Comparison of ENCODE assay signal across 24 cellular contexts in the genomic region with DNA sequence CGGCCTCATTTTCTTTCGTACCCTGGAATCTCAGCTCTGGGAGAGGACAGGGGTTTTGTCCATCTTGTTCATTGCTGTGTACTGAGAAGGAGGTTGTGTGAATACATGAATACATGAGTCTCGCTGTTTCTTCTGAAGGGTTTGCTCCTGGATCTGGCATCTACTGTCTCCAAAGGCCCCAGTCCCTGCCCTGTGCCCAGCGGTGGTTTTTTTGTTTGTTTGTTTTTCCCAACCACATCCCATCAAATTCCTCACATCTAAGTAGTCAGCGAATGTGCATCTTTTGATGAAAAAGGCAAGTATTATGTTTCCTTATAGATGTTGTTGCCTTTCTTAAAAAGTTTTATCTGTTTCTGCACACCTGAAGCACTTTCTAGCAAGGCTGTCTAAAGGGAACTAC. TPM values are rescaled to one million over a fixed set of nuclear protein-coding genes. Genes with fewer than 3 reads are reported as not detected.
A peak's percentile ranks its signal among the peaks of the same experiment; 100 is the strongest.
DNase-seq lines count a peak whose midpoint lies in the region; ATAC-seq, FAIRE-seq and TF ChIP-seq lines count a peak whose summit lies in the region.
"Had no signal": no experiment of that assay in that cellular context is flagged by ENCODE, and none has a peak within 500 bp of the region (broad histone marks: within the 10 kb centered on the region; RNA-seq: fewer than 3 reads in every experiment).

No MANE protein-coding gene starts in this region.

- ATAC-seq in HepG2 (no peak), right lobe of liver (no peak), PC-3 (peak; percentile 73), HG02938 (IDR thresholded peaks at IDR 0.05; ENCODE audit: unreplicated experiment) (no peak)
- ATAC-seq in natural killer cell treated with Interleukin-12 subunit alpha and Interleukin-12 subunit beta and Interleukin-15 and Interleukin-18, amount 100 ng/mL, for 72 hours: no peak
- ATAC-seq: gastrocnemius medialis, T-cell had no signal

- FAIRE-seq in HepG2 (lab: Jason Lieb, UNC): no peak
- FAIRE-seq: colon, H1 had no signal

- no peaks in the 10 kb centered on the region for H3K9me3 Mint-ChIP-seq in natural killer cell treated with Interleukin-12 subunit alpha and Interleukin-12 subunit beta and Interleukin-15 and Interleukin-18, amount 100 ng/mL, for 72 hours
- H3K9me3 Mint-ChIP-seq: T-cell had no signal

- H3F3A ChIP-seq in PC-3 (ENCODE audit: low read length, unreplicated experiment): no peaks in the 10 kb centered on the region

- no peaks in the 10 kb centered on the region for H3K4me1 Mint-ChIP-seq in natural killer cell treated with Interleukin-12 subunit alpha and Interleukin-12 subunit beta and Interleukin-15 and Interleukin-18, amount 100 ng/mL, for 72 hours (ENCODE audit: low read depth in 2 of 2)

- intact Hi-C loops in HepG2 (cut with micrococcal nuclease; ENCODE audit: unreplicated experiment): no loop called here
- intact Hi-C loops in right lobe of liver (cut with DNase I): no loop called here
- intact Hi-C loops in PC-3 (cut with micrococcal nuclease): loop anchor here (5.0 kb wide), 1 partner anchor 108 kb away; a partner anchor contains a TSS

- no peaks in the 10 kb centered on the region for H3K9me3 ChIP-seq in HepG2 (ENCODE audit: low read length)
- no peaks in the 10 kb centered on the region for H3K9me3 ChIP-seq in right lobe of liver
- no peaks in the 10 kb centered on the region for H3K9me3 ChIP-seq in PC-3 (ENCODE audit: low read length)
- H3K9me3 ChIP-seq: gastrocnemius medialis had no signal

- H3K27me3 Mint-ChIP-seq in natural killer cell treated with Interleukin-12 subunit alpha and Interleukin-12 subunit beta and Interleukin-15 and Interleukin-18, amount 100 ng/mL, for 72 hours: no peaks in the 10 kb centered on the region
- H3K27me3 Mint-ChIP-seq: T-cell had no signal

- no peaks in the 10 kb centered on the region for H3K4me1 ChIP-seq in HepG2 (ENCODE audit: insufficient read depth, low read length)
- no peaks in the 10 kb centered on the region for H3K4me1 ChIP-seq in right lobe of liver
- H3K4me1 ChIP-seq in PC-3 (ENCODE audit: insufficient read depth, low read length): peaks cover 10% of the 10 kb centered on the region
- H3K4me1 ChIP-seq: gastrocnemius medialis, parathyroid adenoma had no signal

- no peak overlapping the region for H3K27ac ChIP-seq in HepG2 (ENCODE audit: extremely low read length, insufficient read depth, low read length)
- H3K27ac ChIP-seq in right lobe of liver: no peak overlapping the region
- no peak overlapping the region for H3K27ac ChIP-seq in PC-3 (ENCODE audit: low read length)
- H3K27ac ChIP-seq: gastrocnemius medialis, parathyroid adenoma, VCaP had no signal

- H2AFZ ChIP-seq in HepG2 (ENCODE audit: low read length) (no peak overlapping the region), PC-3 (ENCODE audit: low read length) (no peak overlapping the region)
- H2AFZ ChIP-seq: parathyroid adenoma had no signal

- POLR2A ChIA-PET in HepG2 (lab: Yijun Ruan, JAX): no interaction called here
- POLR2A ChIA-PET in PC-3 (lab: Charles Lee; ENCODE audit: unreplicated experiment): no interaction called here

- H4K20me1 ChIP-seq in HepG2 (ENCODE audit: insufficient read depth, low read length) (no peaks in the 10 kb centered on the region), PC-3 (ENCODE audit: low read length) (no peaks in the 10 kb centered on the region)

- H3K27me3 ChIP-seq in HepG2 (ENCODE audit: control insufficient read depth in 1 of 2, insufficient read depth in 2 of 2, low read length in 2 of 2) (no peaks in the 10 kb centered on the region), right lobe of liver (no peaks in the 10 kb centered on the region), PC-3 (ENCODE audit: low read length) (no peaks in the 10 kb centered on the region)
- H3K27me3 ChIP-seq: gastrocnemius medialis had no signal

- H3K36me3 ChIP-seq in HepG2 (replicated peaks in 1 of 2; ENCODE audit: control insufficient read depth in 1 of 2, insufficient read depth in 2 of 2, low read length in 2 of 2) (peaks cover 16 to 42% of the 10 kb centered on the region in 2 experiments), right lobe of liver (peaks cover 0 to 66% (median 28%) of the 10 kb centered on the region in 4 donors), PC-3 (ENCODE audit: low read depth, low read length) (peaks cover 18% of the 10 kb centered on the region)

- DNase-seq in HepG2 (ENCODE audit: low spot score): no peak
- DNase-seq in right lobe of liver: no peak
- peak; percentile 63 for DNase-seq in PC-3
- peak; percentile 67 for DNase-seq in fibroblast of gingiva (ENCODE audit: low read depth)
- no peak for DNase-seq in GM10266 (ENCODE audit: extremely low spot score)
- DNase-seq in natural killer cell treated with Interleukin-12 subunit alpha and Interleukin-12 subunit beta and Interleukin-15 and Interleukin-18, amount 100 ng/mL, for 72 hours (ENCODE audit: low spot score): no peak
- no peak for DNase-seq in DMS153 (lab: John Stamatoyannopoulos, UW)
- DNase-seq: activated effector memory CD4-positive, alpha-beta T cell treated with Interleukin-2 at 50 U/mL for 16 hours; AML-193; anterior cingulate cortex; gastrocnemius medialis; GF-D8; NCI-H2227 treated with DMSO at 0.1 percent for 48 hours; NK-92 treated with Interleukin-12 subunit alpha and Interleukin-12 subunit beta, amount 100 ng/mL, for 24 hours; stimulated activated CD4-positive, alpha-beta T cell treated with anti-CD3 and anti-CD28 coated beads, Interleukin-4, amount 100 ng/mL, for 4 hours; stimulated activated CD8-positive, alpha-beta memory T cell treated with anti-CD3 and anti-CD28 coated beads, Interleukin-4, amount 100 ng/mL, for 48 hours; substantia nigra; T-cell had no signal

- no peaks in the 10 kb centered on the region for H3K9me2 ChIP-seq in PC-3 (replicated peaks; ENCODE audit: low read length)

- no peak overlapping the region for H3K4me2 ChIP-seq in HepG2 (ENCODE audit: low read depth, low read length)
- H3K4me2 ChIP-seq in PC-3 (ENCODE audit: low read length): no peak overlapping the region

- in situ Hi-C loops in HepG2 (cut with HindIII; ENCODE audit: extremely low pct_ligation_motif_present, low pct_unique_long_range_greater_than_20kb): no loop called here

- H3K79me2 ChIP-seq in HepG2 (ENCODE audit: insufficient read depth, low read length) (no peaks in the 10 kb centered on the region), PC-3 (ENCODE audit: low read length) (no peaks in the 10 kb centered on the region)
- H3K79me2 ChIP-seq: parathyroid adenoma had no signal

- CTCF ChIA-PET in HepG2 (lab: Yijun Ruan, JAX; ENCODE audit: low intra/inter-chr PET ratio, low total read pairs): no interaction called here
- CTCF ChIA-PET in PC-3 (lab: Charles Lee): no interaction called here

- TF ChIP-seq RAD21 in HepG2 (CRISPR knock-in tag; IDR thresholded peaks at IDR 0.05): no peak

- no peak for TF ChIP-seq EP300 in HepG2 (IDR thresholded peaks at IDR 0.05; ENCODE audit: low read depth in 2 of 2, low read length in 2 of 2)
- no peak for TF ChIP-seq EP300 in HepG2 (CRISPR knock-in tag; IDR thresholded peaks at IDR 0.05; ENCODE audit: borderline replicate concordance)

- no peak overlapping the region for H3K4me3 Mint-ChIP-seq in natural killer cell treated with Interleukin-12 subunit alpha and Interleukin-12 subunit beta and Interleukin-15 and Interleukin-18, amount 100 ng/mL, for 72 hours
- H3K4me3 Mint-ChIP-seq: T-cell had no signal

- no peak overlapping the region for H3K27ac Mint-ChIP-seq in natural killer cell treated with Interleukin-12 subunit alpha and Interleukin-12 subunit beta and Interleukin-15 and Interleukin-18, amount 100 ng/mL, for 72 hours

- no peak overlapping the region for H3K4me3 ChIP-seq in HepG2 (replicated peaks in 1 of 3; ENCODE audit: insufficient read depth in 1 of 3, low read depth in 2 of 3, low read length in 3 of 3)
- no peak overlapping the region for H3K4me3 ChIP-seq in right lobe of liver
- H3K4me3 ChIP-seq in PC-3 (ENCODE audit: low read length): no peak overlapping the region
- H3K4me3 ChIP-seq: gastrocnemius medialis had no signal

- BruUV-seq in HepG2 (replicated peaks; lab: Mats Ljungman, UMichigan) (TSS peak; percentile 45), PC-3 (replicated peaks; lab: Mats Ljungman, UMichigan) (no TSS peak)

- TF ChIP-seq CTCF in HepG2 (CRISPR knock-in tag; IDR thresholded peaks at IDR 0.05) (no peak), right lobe of liver (IDR thresholded peaks at IDR 0.05) (no peak), PC-3 (conservative IDR thresholded peaks at IDR 0.05; ENCODE audit: low read depth, low read length) (no peak), GM10266 (IDR thresholded peaks at IDR 0.05; ENCODE audit: control insufficient read depth, insufficient read depth, low read depth, missing control alignments) (no peak)

- 93% methylated on average over 5 of the region's 5 CpGs for WGBS in HepG2 (ENCODE audit: low lambda C conversion rate)
- 80% methylated on average over 5 of the region's 5 CpGs for WGBS in right lobe of liver (ENCODE audit: insufficient coverage, low coverage, low lambda C conversion rate, missing lambda C conversion rate)

- H3K36me3 Mint-ChIP-seq in natural killer cell treated with Interleukin-12 subunit alpha and Interleukin-12 subunit beta and Interleukin-15 and Interleukin-18, amount 100 ng/mL, for 72 hours: no peaks in the 10 kb centered on the region

- no peak for TF ChIP-seq POLR2A in HepG2 (IDR thresholded peaks at IDR 0.05; ENCODE audit: insufficient read depth in 1 of 2, low read depth in 2 of 2, low read length in 2 of 2)
- no peak for TF ChIP-seq POLR2A in right lobe of liver (IDR thresholded peaks at IDR 0.05)

- no peak overlapping the region for H3K9ac ChIP-seq in HepG2 (ENCODE audit: insufficient read depth, low read depth, low read length)
- H3K9ac ChIP-seq in PC-3 (ENCODE audit: low read length): no peak overlapping the region
- H3K9ac ChIP-seq: parathyroid adenoma had no signal

RNA-seq across cellular contexts. Expression of a gene that starts 12.5 kb away (rescaled TPM):
- total RNA-seq in HepG2 (2016; rRNA removed; fragmentation: Illumina TruSeq; extraction: Trizol) (8.5 and 14.0 TPM in 2 replicates), right lobe of liver (1 to 10 TPM; 5.6 to 8.7 (median 7.7) TPM), PC-3 (2014; rRNA removed) (50.8 and 85.2 TPM in 2 replicates)
- 11.3 and 12.1 TPM in 2 replicates for total RNA-seq in HepG2 (2016; cell fraction: cytosol; rRNA removed; fragmentation: Illumina TruSeq; extraction: Trizol; ENCODE audit: low read depth)
- total RNA-seq in HepG2 (2016; cell fraction: insoluble cytoplasmic fraction; rRNA removed; fragmentation: Illumina TruSeq; extraction: Trizol): 7.3 and 14.2 TPM in 2 replicates
- total RNA-seq in HepG2 (2016; cell fraction: membrane; rRNA removed; fragmentation: Illumina TruSeq; extraction: Trizol): 13.3 and 15.4 TPM in 2 replicates
- 12.9 and 17.6 TPM in 2 replicates for total RNA-seq in HepG2 (2016; cell fraction: nucleus; rRNA removed; fragmentation: Illumina TruSeq; extraction: Trizol)
- polyA plus RNA-seq in HepG2 (2011; rRNA removed): 13.5 and 13.6 TPM in 2 replicates
- polyA plus RNA-seq in HepG2 (2011; cell fraction: cytosol; rRNA removed): 5.9 and 10.2 TPM in 2 replicates
- 69.0 and 111 TPM in 2 replicates for polyA plus RNA-seq in HepG2 (2011; cell fraction: nucleus; rRNA removed)
- polyA plus RNA-seq in HepG2 (2012): 9.5 and 10.5 TPM in 2 replicates
- 8.3 and 9.9 TPM in 2 replicates for polyA plus RNA-seq in HepG2 (2016; cell fraction: cytosol; fragmentation: Illumina TruSeq; extraction: Trizol; ENCODE audit: low read depth)
- polyA plus RNA-seq in HepG2 (2016; cell fraction: insoluble cytoplasmic fraction; fragmentation: Illumina TruSeq; extraction: Trizol; ENCODE audit: low read depth): 15.3 and 20.8 TPM in 2 replicates
- polyA plus RNA-seq in HepG2 (2016; cell fraction: membrane; fragmentation: Illumina TruSeq; extraction: Trizol; ENCODE audit: low read depth): 8.6 TPM in 2 replicates
- polyA plus RNA-seq in HepG2 (2016; cell fraction: nucleus; fragmentation: Illumina TruSeq; extraction: Trizol; ENCODE audit: insufficient read depth, low read depth): 52.7 and 54.2 TPM in 2 replicates
- 18.8 and 26.1 TPM in 2 replicates for polyA minus RNA-seq in HepG2 (2011; rRNA and poly(A)+ RNA removed; ENCODE audit: low replicate concordance)
- 6.5 and 8.8 TPM in 2 replicates for polyA minus RNA-seq in HepG2 (2011; cell fraction: cytosol; rRNA and poly(A)+ RNA removed)
- polyA minus RNA-seq in HepG2 (2011; cell fraction: nucleus; rRNA and poly(A)+ RNA removed): 12.1 and 15.6 TPM in 2 replicates
- total RNA-seq in natural killer cell treated with Interleukin-12 subunit alpha and Interleukin-12 subunit beta and Interleukin-15 and Interleukin-18, amount 100 ng/mL, for 72 hours: 100 to 1,000 TPM in 1 of 2 donors, 10 to 100 TPM in 1; 62.0 to 107 TPM

RNA-seq across cellular contexts. Expression of a gene that starts 26.6 kb away (rescaled TPM):
- total RNA-seq in HepG2 (2016; rRNA removed; fragmentation: Illumina TruSeq; extraction: Trizol) (not detected in 2 replicates), right lobe of liver (under 1 TPM in 2 of 6 experiments, not detected in 4; 0.19 to 0.33 TPM), PC-3 (2014; rRNA removed) (0.92 TPM in 1 of 2 replicates, not detected in the other)
- not detected in 2 replicates for total RNA-seq in HepG2 (2016; cell fraction: cytosol; rRNA removed; fragmentation: Illumina TruSeq; extraction: Trizol; ENCODE audit: low read depth)
- not detected in 2 replicates for total RNA-seq in HepG2 (2016; cell fraction: insoluble cytoplasmic fraction; rRNA removed; fragmentation: Illumina TruSeq; extraction: Trizol)
- 0.17 TPM in 1 of 2 replicates, not detected in the other for total RNA-seq in HepG2 (2016; cell fraction: membrane; rRNA removed; fragmentation: Illumina TruSeq; extraction: Trizol)
- total RNA-seq in HepG2 (2016; cell fraction: nucleus; rRNA removed; fragmentation: Illumina TruSeq; extraction: Trizol): not detected in 2 replicates
- polyA plus RNA-seq in HepG2 (2011; rRNA removed): 0.18 TPM in 1 of 2 replicates, not detected in the other
- 0.15 TPM in 1 of 2 replicates, not detected in the other for polyA plus RNA-seq in HepG2 (2011; cell fraction: cytosol; rRNA removed)
- polyA plus RNA-seq in HepG2 (2011; cell fraction: nucleus; rRNA removed): 0.26 TPM in 2 replicates
- 0.19 and 0.24 TPM in 2 replicates for polyA plus RNA-seq in HepG2 (2012)
- not detected in 2 replicates for polyA plus RNA-seq in HepG2 (2016; cell fraction: cytosol; fragmentation: Illumina TruSeq; extraction: Trizol; ENCODE audit: low read depth)
- not detected in 2 replicates for polyA plus RNA-seq in HepG2 (2016; cell fraction: insoluble cytoplasmic fraction; fragmentation: Illumina TruSeq; extraction: Trizol; ENCODE audit: low read depth)
- not detected in 2 replicates for polyA plus RNA-seq in HepG2 (2016; cell fraction: membrane; fragmentation: Illumina TruSeq; extraction: Trizol; ENCODE audit: low read depth)
- polyA plus RNA-seq in HepG2 (2016; cell fraction: nucleus; fragmentation: Illumina TruSeq; extraction: Trizol; ENCODE audit: insufficient read depth, low read depth): not detected in 2 replicates
- polyA minus RNA-seq in HepG2 (2011; rRNA and poly(A)+ RNA removed; ENCODE audit: low replicate concordance): 0.54 TPM in 1 of 2 replicates, not detected in the other
- polyA minus RNA-seq in HepG2 (2011; cell fraction: cytosol; rRNA and poly(A)+ RNA removed): not detected in 2 replicates
- not detected in 2 replicates for polyA minus RNA-seq in HepG2 (2011; cell fraction: nucleus; rRNA and poly(A)+ RNA removed)
- under 1 TPM in 1 of 2 donors, not detected in 1; 0.70 TPM for total RNA-seq in natural killer cell treated with Interleukin-12 subunit alpha and Interleukin-12 subunit beta and Interleukin-15 and Interleukin-18, amount 100 ng/mL, for 72 hours
- total RNA-seq: skeletal muscle tissue had no signal

RNA-seq across cellular contexts. Expression of a gene that starts 41.3 kb away (rescaled TPM):
- total RNA-seq in HepG2 (2016; rRNA removed; fragmentation: Illumina TruSeq; extraction: Trizol) (1.3 and 1.4 TPM in 2 replicates), right lobe of liver (1 to 10 TPM; 2.5 to 9.3 (median 5.7) TPM), PC-3 (2014; rRNA removed) (7.5 and 9.2 TPM in 2 replicates)
- total RNA-seq in HepG2 (2016; cell fraction: cytosol; rRNA removed; fragmentation: Illumina TruSeq; extraction: Trizol; ENCODE audit: low read depth): 0.62 and 1.0 TPM in 2 replicates
- total RNA-seq in HepG2 (2016; cell fraction: insoluble cytoplasmic fraction; rRNA removed; fragmentation: Illumina TruSeq; extraction: Trizol): 1.2 and 1.9 TPM in 2 replicates
- total RNA-seq in HepG2 (2016; cell fraction: membrane; rRNA removed; fragmentation: Illumina TruSeq; extraction: Trizol): 1.2 and 1.6 TPM in 2 replicates
- 2.1 and 2.3 TPM in 2 replicates for total RNA-seq in HepG2 (2016; cell fraction: nucleus; rRNA removed; fragmentation: Illumina TruSeq; extraction: Trizol)
- polyA plus RNA-seq in HepG2 (2011; rRNA removed): 0.56 and 1.1 TPM in 2 replicates
- 0.14 and 0.17 TPM in 2 replicates for polyA plus RNA-seq in HepG2 (2011; cell fraction: cytosol; rRNA removed)
- polyA plus RNA-seq in HepG2 (2011; cell fraction: nucleus; rRNA removed): 5.8 and 9.2 TPM in 2 replicates
- polyA plus RNA-seq in HepG2 (2012): 2.1 and 3.0 TPM in 2 replicates
- 0.23 and 0.45 TPM in 2 replicates for polyA plus RNA-seq in HepG2 (2016; cell fraction: cytosol; fragmentation: Illumina TruSeq; extraction: Trizol; ENCODE audit: low read depth)
- 1.9 and 3.5 TPM in 2 replicates for polyA plus RNA-seq in HepG2 (2016; cell fraction: insoluble cytoplasmic fraction; fragmentation: Illumina TruSeq; extraction: Trizol; ENCODE audit: low read depth)
- 0.90 and 1.1 TPM in 2 replicates for polyA plus RNA-seq in HepG2 (2016; cell fraction: membrane; fragmentation: Illumina TruSeq; extraction: Trizol; ENCODE audit: low read depth)
- 8.9 and 9.5 TPM in 2 replicates for polyA plus RNA-seq in HepG2 (2016; cell fraction: nucleus; fragmentation: Illumina TruSeq; extraction: Trizol; ENCODE audit: insufficient read depth, low read depth)
- polyA minus RNA-seq in HepG2 (2011; rRNA and poly(A)+ RNA removed; ENCODE audit: low replicate concordance): 1.2 and 1.4 TPM in 2 replicates
- 1.5 and 2.4 TPM in 2 replicates for polyA minus RNA-seq in HepG2 (2011; cell fraction: cytosol; rRNA and poly(A)+ RNA removed)
- polyA minus RNA-seq in HepG2 (2011; cell fraction: nucleus; rRNA and poly(A)+ RNA removed): 1.1 and 3.0 TPM in 2 replicates
- total RNA-seq in natural killer cell treated with Interleukin-12 subunit alpha and Interleukin-12 subunit beta and Interleukin-15 and Interleukin-18, amount 100 ng/mL, for 72 hours: 10 to 100 TPM; 13.4 to 16.4 TPM

RNA-seq across cellular contexts. Expression of a gene that starts 58.8 kb away (rescaled TPM):
- total RNA-seq in HepG2 (2016; rRNA removed; fragmentation: Illumina TruSeq; extraction: Trizol) (6.4 and 9.7 TPM in 2 replicates), right lobe of liver (10 to 100 TPM; 16.5 to 29.8 (median 18.1) TPM), PC-3 (2014; rRNA removed) (67.7 and 102 TPM in 2 replicates)
- 5.0 and 5.7 TPM in 2 replicates for total RNA-seq in HepG2 (2016; cell fraction: cytosol; rRNA removed; fragmentation: Illumina TruSeq; extraction: Trizol; ENCODE audit: low read depth)
- total RNA-seq in HepG2 (2016; cell fraction: insoluble cytoplasmic fraction; rRNA removed; fragmentation: Illumina TruSeq; extraction: Trizol): 4.7 and 10.2 TPM in 2 replicates
- 5.3 and 5.8 TPM in 2 replicates for total RNA-seq in HepG2 (2016; cell fraction: membrane; rRNA removed; fragmentation: Illumina TruSeq; extraction: Trizol)
- total RNA-seq in HepG2 (2016; cell fraction: nucleus; rRNA removed; fragmentation: Illumina TruSeq; extraction: Trizol): 9.4 and 12.9 TPM in 2 replicates
- polyA plus RNA-seq in HepG2 (2011; rRNA removed): 11.5 and 17.0 TPM in 2 replicates
- 4.6 and 5.8 TPM in 2 replicates for polyA plus RNA-seq in HepG2 (2011; cell fraction: cytosol; rRNA removed)
- polyA plus RNA-seq in HepG2 (2011; cell fraction: nucleus; rRNA removed): 100 and 116 TPM in 2 replicates
- polyA plus RNA-seq in HepG2 (2012): 16.4 and 23.4 TPM in 2 replicates
- polyA plus RNA-seq in HepG2 (2016; cell fraction: cytosol; fragmentation: Illumina TruSeq; extraction: Trizol; ENCODE audit: low read depth): 1.2 and 1.8 TPM in 2 replicates
- polyA plus RNA-seq in HepG2 (2016; cell fraction: insoluble cytoplasmic fraction; fragmentation: Illumina TruSeq; extraction: Trizol; ENCODE audit: low read depth): 9.0 and 11.9 TPM in 2 replicates
- polyA plus RNA-seq in HepG2 (2016; cell fraction: membrane; fragmentation: Illumina TruSeq; extraction: Trizol; ENCODE audit: low read depth): 2.8 and 3.2 TPM in 2 replicates
- polyA plus RNA-seq in HepG2 (2016; cell fraction: nucleus; fragmentation: Illumina TruSeq; extraction: Trizol; ENCODE audit: insufficient read depth, low read depth): 55.9 and 56.2 TPM in 2 replicates
- polyA minus RNA-seq in HepG2 (2011; rRNA and poly(A)+ RNA removed; ENCODE audit: low replicate concordance): 13.2 and 19.3 TPM in 2 replicates
- 4.7 and 6.5 TPM in 2 replicates for polyA minus RNA-seq in HepG2 (2011; cell fraction: cytosol; rRNA and poly(A)+ RNA removed)
- polyA minus RNA-seq in HepG2 (2011; cell fraction: nucleus; rRNA and poly(A)+ RNA removed): 20.1 and 21.6 TPM in 2 replicates
- 10 to 100 TPM; 33.2 to 41.3 TPM for total RNA-seq in natural killer cell treated with Interleukin-12 subunit alpha and Interleukin-12 subunit beta and Interleukin-15 and Interleukin-18, amount 100 ng/mL, for 72 hours

RNA-seq across cellular contexts. Expression of a gene that starts 58.9 kb away (rescaled TPM):
- total RNA-seq in HepG2 (2016; rRNA removed; fragmentation: Illumina TruSeq; extraction: Trizol): 0.84 and 1.5 TPM in 2 replicates
- 0.35 and 0.40 TPM in 2 replicates for total RNA-seq in HepG2 (2016; cell fraction: cytosol; rRNA removed; fragmentation: Illumina TruSeq; extraction: Trizol; ENCODE audit: low read depth)
- total RNA-seq in HepG2 (2016; cell fraction: insoluble cytoplasmic fraction; rRNA removed; fragmentation: Illumina TruSeq; extraction: Trizol): 1.1 TPM in 2 replicates
- total RNA-seq in HepG2 (2016; cell fraction: membrane; rRNA removed; fragmentation: Illumina TruSeq; extraction: Trizol): 0.25 and 0.69 TPM in 2 replicates
- total RNA-seq in HepG2 (2016; cell fraction: nucleus; rRNA removed; fragmentation: Illumina TruSeq; extraction: Trizol): 1.2 and 1.3 TPM in 2 replicates
- polyA plus RNA-seq in HepG2 (2011; rRNA removed): 0.74 and 0.91 TPM in 2 replicates
- 0.55 and 0.72 TPM in 2 replicates for polyA plus RNA-seq in HepG2 (2011; cell fraction: cytosol; rRNA removed)
- polyA plus RNA-seq in HepG2 (2011; cell fraction: nucleus; rRNA removed): 5.7 and 8.2 TPM in 2 replicates
- 1.3 and 1.8 TPM in 2 replicates for polyA plus RNA-seq in HepG2 (2012)
- polyA plus RNA-seq in HepG2 (2016; cell fraction: cytosol; fragmentation: Illumina TruSeq; extraction: Trizol; ENCODE audit: low read depth): 0.09 TPM in 1 of 2 replicates, not detected in the other
- polyA plus RNA-seq in HepG2 (2016; cell fraction: insoluble cytoplasmic fraction; fragmentation: Illumina TruSeq; extraction: Trizol; ENCODE audit: low read depth): 1.1 and 1.8 TPM in 2 replicates
- polyA plus RNA-seq in HepG2 (2016; cell fraction: membrane; fragmentation: Illumina TruSeq; extraction: Trizol; ENCODE audit: low read depth): 0.23 and 0.31 TPM in 2 replicates
- 5.8 and 5.9 TPM in 2 replicates for polyA plus RNA-seq in HepG2 (2016; cell fraction: nucleus; fragmentation: Illumina TruSeq; extraction: Trizol; ENCODE audit: insufficient read depth, low read depth)
- polyA minus RNA-seq in HepG2 (2011; rRNA and poly(A)+ RNA removed; ENCODE audit: low replicate concordance): 1.2 and 5.8 TPM in 2 replicates
- 1.3 TPM in 1 of 2 replicates, not detected in the other for polyA minus RNA-seq in HepG2 (2011; cell fraction: cytosol; rRNA and poly(A)+ RNA removed)
- 2.2 and 2.4 TPM in 2 replicates for polyA minus RNA-seq in HepG2 (2011; cell fraction: nucleus; rRNA and poly(A)+ RNA removed)
- total RNA-seq in right lobe of liver: 1 to 10 TPM in 4 of 6 experiments, under 1 TPM in 2; 0.34 to 3.7 (median 1.2) TPM
- total RNA-seq in PC-3 (2014; rRNA removed): 5.4 and 6.0 TPM in 2 replicates
- 1 to 10 TPM; 3.7 to 4.0 TPM for total RNA-seq in natural killer cell treated with Interleukin-12 subunit alpha and Interleukin-12 subunit beta and Interleukin-15 and Interleukin-18, amount 100 ng/mL, for 72 hours

Comparison
In these comparisons a context has a peak if more than half of its experiments do, and no peak if none do; other contexts are left out.
1. DNase-seq: peak in PC-3 (single experiment) and fibroblast of gingiva (single experiment); none in HepG2 (single experiment), right lobe of liver (0 of 3), GM10266 (single experiment), natural killer cell treated with Interleukin-12 subunit alpha and Interleukin-12 subunit beta and Interleukin-15 and Interleukin-18, amount 100 ng/mL, for 72 hours (single experiment) and DMS153 (single experiment).